Comparison of ENCODE assay signal across 8 cellular contexts in the genomic region with DNA sequence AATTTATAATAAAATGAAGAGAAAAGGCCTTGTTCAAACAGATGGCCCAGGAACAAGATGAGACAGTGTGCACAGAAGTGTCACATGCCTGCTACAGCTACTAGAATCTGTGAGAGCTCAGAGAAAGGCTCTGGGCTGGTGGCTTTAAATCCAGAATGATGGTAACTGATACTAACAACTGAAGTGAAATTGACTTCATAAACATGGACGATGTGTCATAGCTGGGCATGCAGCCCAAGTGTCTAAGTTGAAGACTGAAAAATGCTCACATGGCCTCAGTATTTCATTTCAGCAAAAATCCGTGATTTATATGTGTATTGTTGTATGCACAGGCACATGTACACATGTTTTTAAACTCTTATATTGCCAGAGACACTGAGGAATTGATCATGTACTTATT.
A peak's percentile ranks its signal among the peaks of the same experiment; 100 is the strongest.
DNase-seq lines count a peak whose midpoint lies in the region; ATAC-seq and TF ChIP-seq lines count a peak whose summit lies in the region.

No MANE protein-coding gene starts in this region.

- peaks cover 0 to 31% of the 10 kb centered on the region in 2 donors for H3K4me1 ChIP-seq in right atrium auricular region
- H3K4me1 ChIP-seq in suprapubic skin: peaks cover 26% of the 10 kb centered on the region

- no peak for TF ChIP-seq CTCF in right atrium auricular region (IDR thresholded peaks at IDR 0.05)
- no peak for TF ChIP-seq CTCF in suprapubic skin (IDR thresholded peaks at IDR 0.05)
- TF ChIP-seq CTCF in nephron progenitor cell (IDR thresholded peaks at IDR 0.05): no peak

- ATAC-seq in GM21717 (IDR thresholded peaks at IDR 0.05; ENCODE audit: unreplicated experiment): no peak

- peaks cover 5% of the 10 kb centered on the region for H3K9me3 Mint-ChIP-seq in nephron progenitor cell

- no peaks in the 10 kb centered on the region for H3K36me3 Mint-ChIP-seq in nephron progenitor cell (ENCODE audit: low read depth)

- peaks cover 36% of the 10 kb centered on the region for H3K4me1 Mint-ChIP-seq in nephron progenitor cell

- H3K27ac Mint-ChIP-seq in nephron progenitor cell: no peak overlapping the region

- H3K27ac ChIP-seq in right atrium auricular region (peak overlapping the region; percentile 76 to 86), suprapubic skin (peak overlapping the region; percentile 55)

- TF ChIP-seq POLR2A in suprapubic skin (IDR thresholded peaks at IDR 0.05): no peak

- H3K9me3 ChIP-seq in right atrium auricular region (no peaks in the 10 kb centered on the region), suprapubic skin (no peaks in the 10 kb centered on the region)

- H3K4me3 Mint-ChIP-seq in nephron progenitor cell: no peak overlapping the region

- DNase-seq in NCI-H1436 (lab: John Stamatoyannopoulos, UW) (peak; percentile 5), NCI-H1436 treated with DMSO at 0.1 percent for 48 hours (lab: John Stamatoyannopoulos, UW) (no peak), SW 1271 (lab: John Stamatoyannopoulos, UW) (peak; percentile 7 to 62), right atrium auricular region (ENCODE audit: low spot score) (no peak), suprapubic skin (ENCODE audit: low spot score in 2 of 2) (peak in 1 of 2 donors; percentile 75), nephron progenitor cell (no peak)
- no peak for DNase-seq in activated effector memory CD4-positive, alpha-beta T cell treated with anti-CD3 and anti-CD28 coated beads, Interleukin-2, amount 50 U/mL, for 16 hours

- WGBS in suprapubic skin: 24% methylated on average over 2 of the region's 2 CpGs

- no peaks in the 10 kb centered on the region for H3K36me3 ChIP-seq in right atrium auricular region
- H3K36me3 ChIP-seq in suprapubic skin: no peaks in the 10 kb centered on the region

- H3K27me3 ChIP-seq in right atrium auricular region (no peaks in the 10 kb centered on the region), suprapubic skin (no peaks in the 10 kb centered on the region)

- no peak for TF ChIP-seq EP300 in suprapubic skin (IDR thresholded peaks at IDR 0.05)

- peaks cover 8% of the 10 kb centered on the region for H3K27me3 Mint-ChIP-seq in nephron progenitor cell (ENCODE audit: low read depth, poor library complexity)

- no peak overlapping the region for H3K4me3 ChIP-seq in right atrium auricular region
- no peak overlapping the region for H3K4me3 ChIP-seq in suprapubic skin

Comparison
In these comparisons a context has a peak if more than half of its experiments do, and no peak if none do; other contexts are left out.
1. DNase-seq: peak in NCI-H1436 (single experiment) and SW 1271 (2 of 2); none in NCI-H1436 treated with DMSO at 0.1 percent for 48 hours (single experiment), right atrium auricular region (single experiment), nephron progenitor cell (single experiment) and activated effector memory CD4-positive, alpha-beta T cell treated with anti-CD3 and anti-CD28 coated beads, Interleukin-2, amount 50 U/mL, for 16 hours (single experiment).